In the genomic region with DNA sequence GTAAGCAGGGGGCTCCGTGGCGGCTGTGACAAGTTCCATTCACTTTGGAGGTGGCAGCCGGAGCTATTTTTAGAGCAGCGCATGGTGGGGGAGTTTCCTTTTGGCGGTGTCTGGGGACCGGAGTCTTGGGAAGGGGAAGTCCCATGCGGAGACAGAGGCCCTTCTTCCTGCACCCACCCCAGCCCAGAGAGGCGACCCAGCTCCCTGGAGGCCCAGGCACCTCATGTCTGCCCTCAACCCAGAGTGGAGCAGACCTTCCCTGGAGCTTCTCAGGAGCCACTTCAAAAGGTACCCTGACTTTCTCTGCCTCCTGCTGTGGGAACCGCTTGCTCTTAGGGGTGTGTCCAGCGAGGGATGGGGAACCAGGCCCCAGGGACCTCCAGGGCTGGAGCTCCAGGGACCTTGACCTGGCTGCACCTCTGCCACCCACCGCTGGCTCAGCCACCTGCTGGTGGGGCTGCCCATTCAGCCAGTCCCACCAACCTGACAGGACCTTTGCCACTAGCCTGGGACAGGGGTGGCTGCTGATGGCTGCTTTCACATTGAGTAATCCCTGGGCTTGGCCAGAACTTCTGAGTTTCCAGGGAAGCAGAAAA, we compare ENCODE assay signal across 8 cellular contexts. TPM values are rescaled to one million over a fixed set of nuclear protein-coding genes. Genes with fewer than 3 reads are reported as not detected.
A peak's percentile ranks its signal among the peaks of the same experiment; 100 is the strongest.
DNase-seq lines count a peak whose midpoint lies in the region; TF ChIP-seq lines count a peak whose summit lies in the region.

No MANE protein-coding gene starts in this region.

- H3K36me3 ChIP-seq in Loucy (ENCODE audit: insufficient read depth, low read length): no peaks in the 10 kb centered on the region
- H3K36me3 ChIP-seq in ovary: no peaks in the 10 kb centered on the region

- H3K4me1 ChIP-seq in Loucy (ENCODE audit: insufficient read depth, low read length, poor library complexity, severe bottlenecking) (peaks cover 36% of the 10 kb centered on the region), ovary (ENCODE audit: insufficient read depth) (peaks cover 14% of the 10 kb centered on the region)

- H3K27ac ChIP-seq in ovary: no peak overlapping the region

- in situ Hi-C loops in astrocyte of the cerebellum (cut with HindIII; ENCODE audit: low sequenced_read_pairs): loop anchor here (5.0 kb wide), 1 partner anchor 70 kb away; no protein-coding TSS in a partner anchor

- H3K9me3 ChIP-seq in Loucy (ENCODE audit: insufficient read depth, low read depth, low read length) (no peaks in the 10 kb centered on the region), ovary (no peaks in the 10 kb centered on the region)

- H3K9me2 ChIP-seq in Loucy (replicated peaks; ENCODE audit: low read depth, low read length): no peaks in the 10 kb centered on the region

- no peak overlapping the region for H3K9ac ChIP-seq in Loucy (ENCODE audit: low read depth, low read length, poor library complexity, severe bottlenecking)

- TF ChIP-seq EP300 in ovary (IDR thresholded peaks at IDR 0.05): no peak

- WGBS in ovary, 3 donors: 68 to 77% (median 73%) methylated on average over 9 to 11 of the region's 11 CpGs

- H3F3A ChIP-seq in Loucy (ENCODE audit: low read depth): no peaks in the 10 kb centered on the region

- DNase-seq in CD1c-positive myeloid dendritic cell (ENCODE audit: extremely low spot score): peak; percentile 74
- DNase-seq in GM20000 (ENCODE audit: low spot score): peak; percentile 74
- no peak for DNase-seq in astrocyte of the cerebellum (ENCODE audit: low read depth)
- DNase-seq in pons (ENCODE audit: low spot score): peak; percentile 43
- no peak for DNase-seq in NCI-H1436 treated with DMSO at 0.1 percent for 48 hours (lab: John Stamatoyannopoulos, UW)
- DNase-seq in NCI-H2081 treated with DMSO at 0.1 percent for 48 hours (lab: John Stamatoyannopoulos, UW): no peak
- no peak for DNase-seq in ovary

- no peak overlapping the region for H2AFZ ChIP-seq in Loucy (ENCODE audit: low read length)

- H3K4me2 ChIP-seq in Loucy (ENCODE audit: low read depth, low read length, poor library complexity, severe bottlenecking): no peak overlapping the region

- no peak for TF ChIP-seq POLR2A in ovary (IDR thresholded peaks at IDR 0.05)

- H3K4me3 ChIP-seq in Loucy (ENCODE audit: low read length, poor library complexity, severe bottlenecking) (no peak overlapping the region), astrocyte of the cerebellum (ENCODE audit: low read depth, low read length) (no peak overlapping the region), ovary (no peak overlapping the region)

- H3K27me3 ChIP-seq in Loucy (ENCODE audit: insufficient read depth, low read length, poor library complexity, severe bottlenecking) (no peaks in the 10 kb centered on the region), ovary (no peaks in the 10 kb centered on the region)

- TF ChIP-seq CTCF in GM20000 (IDR thresholded peaks at IDR 0.05; ENCODE audit: extremely low read depth, missing control alignments) (no peak), Loucy (conservative IDR thresholded peaks at IDR 0.05; ENCODE audit: low read length) (peak; percentile 20; the same call in 1 of the 2 replicates), astrocyte of the cerebellum (IDR thresholded peaks at IDR 0.05; ENCODE audit: low read depth, low read length, missing control alignments) (peak; percentile 24), ovary (IDR thresholded peaks at IDR 0.05) (no peak)

- H3K79me2 ChIP-seq in Loucy (ENCODE audit: insufficient read depth, low read length): no peaks in the 10 kb centered on the region

- intact Hi-C loops in ovary (cut with DNase I): loop anchor here in 1 of 4 donors (10.0 kb wide), 1 partner anchor 157 kb away; no protein-coding TSS in a partner anchor

- H4K20me1 ChIP-seq in Loucy (ENCODE audit: insufficient read depth, low read length, poor library complexity, severe bottlenecking): no peaks in the 10 kb centered on the region

RNA-seq across cellular contexts. Expression of gene NEK6, which starts 34.1 kb away (rescaled TPM):
- total RNA-seq in ovary: 10 to 100 TPM in 5 of 7 donors, 1 to 10 TPM in 2; 7.2 to 45.1 (median 22.8) TPM
- 10 to 100 TPM in 1 of 2 donors, 1 to 10 TPM in 1; 7.6 to 23.0 TPM for polyA plus RNA-seq in ovary

Comparison
In these comparisons a context has a peak if more than half of its experiments do, and no peak if none do; other contexts are left out.
1. DNase-seq: peak in CD1c-positive myeloid dendritic cell (single experiment), GM20000 (single experiment) and pons (single experiment); none in astrocyte of the cerebellum (single experiment), NCI-H1436 treated with DMSO at 0.1 percent for 48 hours (single experiment), NCI-H2081 treated with DMSO at 0.1 percent for 48 hours (single experiment) and ovary (0 of 5).
2. CTCF ChIP-seq: peak in Loucy (single experiment) and astrocyte of the cerebellum (single experiment); none in GM20000 (single experiment) and ovary (0 of 3).